Comparison of ENCODE assay signal across 8 cellular contexts in the genomic region with DNA sequence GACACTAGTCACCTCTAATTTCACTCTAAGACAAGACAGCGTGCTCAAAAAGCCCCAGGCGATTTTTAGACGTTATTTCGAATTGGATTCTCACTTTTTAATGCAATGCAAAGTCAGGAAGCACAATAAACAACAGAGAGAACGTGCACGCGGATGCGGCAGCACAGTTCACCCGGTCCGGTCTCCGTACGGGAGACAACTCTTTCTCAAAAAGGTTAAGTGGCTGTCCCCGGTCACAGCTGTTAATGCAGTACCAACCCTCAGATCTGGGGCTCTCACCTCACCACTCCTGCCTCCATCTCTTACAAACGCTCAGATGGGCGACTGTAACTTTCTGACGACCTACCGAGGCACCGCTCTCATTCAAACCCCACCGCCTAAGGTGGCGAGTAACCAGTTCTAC. TPM values are rescaled to one million over a fixed set of nuclear protein-coding genes. Genes with fewer than 3 reads are reported as not detected.
DNase-seq lines count a peak whose midpoint lies in the region; ATAC-seq and TF ChIP-seq lines count a peak whose summit lies in the region.

No MANE protein-coding gene starts in this region.

- no peaks in the 10 kb centered on the region for H3K9me3 ChIP-seq in testis

- H3K27me3 ChIP-seq in testis, result no peaks in the 10 kb centered on the region

- no peaks in the 10 kb centered on the region for H3K36me3 ChIP-seq in testis (ENCODE audit: low read depth, missing control alignments)

- peak overlapping the region; percentile 90 for H3K27ac ChIP-seq in angular gyrus (ENCODE audit: low read depth, low read length)
- H3K27ac ChIP-seq in testis, result peak overlapping the region; percentile 96 to 99

- peak overlapping the region; percentile 76 to 98 for H3K4me3 ChIP-seq in testis

- 1% methylated on average over 20 of the region's 20 CpGs for WGBS in testis, 2 donors

- no peak for TF ChIP-seq POLR2A in testis (IDR thresholded peaks at IDR 0.05)

- ATAC-seq in HG03558 (IDR thresholded peaks at IDR 0.05; ENCODE audit: extremely low read depth, unreplicated experiment) (peak; percentile 2), left lobe of liver (peak; percentile 1)

- TF ChIP-seq CTCF in testis (IDR thresholded peaks at IDR 0.05), result no peak

- peaks cover 10% of the 10 kb centered on the region for H3K4me1 ChIP-seq in testis

- DNase-seq in NCI-H748 (lab: John Stamatoyannopoulos, UW; ENCODE audit: unreplicated experiment) (peak; percentile 66), NCI-H748 treated with DMSO at 0.1 percent for 48 hours (lab: John Stamatoyannopoulos, UW) (no peak), left lobe of liver (ENCODE audit: low spot score) (no peak), testis (peak; percentile 52), NCI-H345 (lab: John Stamatoyannopoulos, UW) (no peak), SHP77 treated with DMSO at 0.1 percent for 48 hours (lab: John Stamatoyannopoulos, UW) (no peak)

- intact Hi-C loops in testis (cut with DNase I; ENCODE audit: low total_unique reads), result no loop called here

RNA-seq across cellular contexts. Expression of a gene that starts 1.2 kb away (rescaled TPM):
- 71.9 TPM for total RNA-seq in left lobe of liver
- total RNA-seq in testis, result 100 to 1,000 TPM; 347 to 401 TPM
- 165 TPM for polyA plus RNA-seq in testis (ENCODE audit: insufficient read depth, low read depth, low replicate concordance)

RNA-seq across cellular contexts. Expression of a gene that starts 53.4 kb away (rescaled TPM):
- total RNA-seq in left lobe of liver (0.30 TPM), testis (1 to 10 TPM; 4.2 to 5.8 TPM)
- polyA plus RNA-seq in testis (ENCODE audit: insufficient read depth, low read depth, low replicate concordance), result 5.1 TPM

Comparison
In these comparisons a context has a peak if more than half of its experiments do, and no peak if none do; other contexts are left out.
1. DNase-seq: peak in NCI-H748 (single experiment) and testis (single experiment); none in NCI-H748 treated with DMSO at 0.1 percent for 48 hours (single experiment), left lobe of liver (single experiment), NCI-H345 (single experiment) and SHP77 treated with DMSO at 0.1 percent for 48 hours (single experiment).